ENCODE assay signal across 8 cellular contexts in genomic region chr19:18589380-18590272, GRCh38. TPM values are rescaled to one million over a fixed set of nuclear protein-coding genes. Genes with fewer than 3 reads are reported as not detected.
DNase-seq lines count a peak whose midpoint lies in the region; ATAC-seq and TF ChIP-seq lines count a peak whose summit lies in the region.

No MANE protein-coding gene starts in this region.

- peak overlapping the region; percentile 64 for H3K4me3 ChIP-seq in lung

- no peak for TF ChIP-seq CTCF in lung (IDR thresholded peaks at IDR 0.05; ENCODE audit: control extremely low read depth, extremely low read depth)

- H3K4me1 ChIP-seq in lung (ENCODE audit: control insufficient read depth in 2 of 2, insufficient read depth in 2 of 2, low read length in 2 of 2): peaks cover 0 to 11% of the 10 kb centered on the region in 2 donors

- ATAC-seq in HG02938 (IDR thresholded peaks at IDR 0.05; ENCODE audit: unreplicated experiment): peak; percentile 32
- ATAC-seq in lung (ENCODE audit: insufficient read depth, low FRiP score): peak; percentile 44

- peaks cover 0 to 7% of the 10 kb centered on the region in 2 donors for H3K36me3 ChIP-seq in lung (ENCODE audit: control insufficient read depth in 2 of 2, insufficient read depth in 2 of 2, low read length in 2 of 2)

- WGBS in lung, 2 donors: 12 to 21% methylated on average over 43 to 52 of the region's 52 CpGs

- no peaks in the 10 kb centered on the region for H3K9me3 ChIP-seq in lung (ENCODE audit: control insufficient read depth in 2 of 2, insufficient read depth in 1 of 2, low read length in 1 of 2)

- H3K27me3 ChIP-seq in lung (ENCODE audit: control insufficient read depth, insufficient read depth): no peaks in the 10 kb centered on the region

- peak overlapping the region; percentile 55 to 88 for H3K27ac ChIP-seq in lung (ENCODE audit: low read depth in 1 of 2, low read length in 1 of 2)

- DNase-seq in activated T-cell treated with anti-CD3 and anti-CD28 coated beads for 4 hours (peak; percentile 46), NCI-H2171 (lab: John Stamatoyannopoulos, UW) (peak; percentile 84), ecto neural progenitor cell (ENCODE audit: low spot score) (peak; percentile 85), lung (ENCODE audit: low spot score) (peak; percentile 55)
- no peak for DNase-seq in activated T-cell treated with anti-CD3 and anti-CD28 coated beads, Interleukin-2, amount 50 U/mL, for 1 hour
- peak; percentile 73 for DNase-seq in activated CD4-positive, CD25-positive, alpha-beta regulatory T cell treated with anti-CD3 and anti-CD28 coated beads, Interleukin-2, amount 50 U/mL, for 72 hours
- DNase-seq in stimulated activated CD8-positive, alpha-beta memory T cell treated with anti-CD3 and anti-CD28 coated beads, Interleukin-7, amount 100 ng/mL, for 1 hour (ENCODE audit: low read depth in 2 of 2): peak; percentile 25 to 37

RNA-seq across cellular contexts. Expression of gene REX1BD, which starts 1.0 kb away (rescaled TPM):
- total RNA-seq in lung: 100 to 1,000 TPM in 1 of 2 donors, 10 to 100 TPM in 1; 51.4 to 114 TPM
- polyA plus RNA-seq in lung: 10 to 100 TPM; 73.4 to 92.5 TPM

RNA-seq across cellular contexts. Expression of gene CRLF1, which starts 17.0 kb away (rescaled TPM):
- total RNA-seq in lung: 10 to 100 TPM; 13.3 to 36.9 TPM
- polyA plus RNA-seq in lung: 10 to 100 TPM; 12.8 to 48.2 TPM

RNA-seq across cellular contexts. Expression of gene UBA52, which starts 18.0 kb away (rescaled TPM):
- 100 to 1,000 TPM; 689 to 926 TPM for total RNA-seq in lung
- polyA plus RNA-seq in lung: 1,000 to 10,000 TPM; 1,135 to 1,266 TPM

RNA-seq across cellular contexts. Expression of gene TMEM59L, which starts 23.0 kb away (rescaled TPM):
- 1 to 10 TPM; 1.7 to 2.8 TPM for total RNA-seq in lung
- 1 to 10 TPM in 1 of 2 donors, under 1 TPM in 1; 0.49 to 1.1 TPM for polyA plus RNA-seq in lung

RNA-seq across cellular contexts. Expression of gene KXD1, which starts 32.0 kb away (rescaled TPM):
- 10 to 100 TPM; 51.3 to 85.9 TPM for total RNA-seq in lung
- 100 to 1,000 TPM in 1 of 2 donors, 10 to 100 TPM in 1; 63.7 to 117 TPM for polyA plus RNA-seq in lung
